1 cellular context compared by ENCODE assay signal in genomic region chr7:87933953-87934698, GRCh38.
A peak's percentile ranks its signal among the peaks of the same experiment; 100 is the strongest.
TF ChIP-seq lines count a peak whose summit lies in the region.

Gene ADAM22, plus strand, starts transcription at chr7:87934251. Its CDS starts 215 bp downstream, at chr7:87934466.

TF ChIP-seq in HepG2, 621 proteins besides CTCF, POLR2A, EP300 and RAD21 (continued from another document and continues in another):
- TF ChIP-seq CHD2 (IDR thresholded peaks at IDR 0.05; ENCODE audit: low read depth, low read length) (no peak), MTERF4 (CRISPR knock-in tag; IDR thresholded peaks at IDR 0.05) (peak; percentile 86), ZNF282 (IDR thresholded peaks at IDR 0.05; ENCODE audit: partially characterized antibody) (no peak), HNF1B (CRISPR knock-in tag; IDR thresholded peaks at IDR 0.05) (no peak; the same call in 1 of the 2 replicates), ZNF230 (CRISPR knock-in tag; IDR thresholded peaks at IDR 0.05) (peak; percentile 38; the same call in 1 of the 2 replicates), ZNF33B (CRISPR knock-in tag; IDR thresholded peaks at IDR 0.05) (no peak), ZSCAN5A (CRISPR knock-in tag; IDR thresholded peaks at IDR 0.05; ENCODE audit: borderline replicate concordance) (peak; percentile 89; the same call in 1 of the 2 replicates), JARID2 (CRISPR knock-in tag; IDR thresholded peaks at IDR 0.05; ENCODE audit: insufficient replicate concordance) (no peak), ZBTB43 (CRISPR knock-in tag; conservative IDR thresholded peaks at IDR 0.05) (peak; percentile 28; the same call in 1 of the 2 replicates), ARHGAP35 (CRISPR knock-in tag; IDR thresholded peaks at IDR 0.05; ENCODE audit: borderline replicate concordance) (no peak; the same call in 1 of the 2 replicates), IKZF4 (CRISPR knock-in tag; IDR thresholded peaks at IDR 0.05; ENCODE audit: borderline replicate concordance, low read depth, not compliant biosample characterization) (no peak), POLR2AphosphoS5 (IDR thresholded peaks at IDR 0.05; ENCODE audit: low read depth, low read length) (peak; percentile 42; the same call in 1 of the 2 replicates), ZNF644 (CRISPR knock-in tag; IDR thresholded peaks at IDR 0.05; ENCODE audit: low read depth) (no peak), ZNF563 (CRISPR knock-in tag; IDR thresholded peaks at IDR 0.05) (peak; percentile 57; the same call in 1 of the 2 replicates), BCL6 (CRISPR knock-in tag; IDR thresholded peaks at IDR 0.05) (no peak), ZSCAN25 (CRISPR knock-in tag; IDR thresholded peaks at IDR 0.05) (no peak; the same call in 1 of the 2 replicates), ZNF468 (CRISPR knock-in tag; IDR thresholded peaks at IDR 0.05) (no peak), ZNF691 (CRISPR knock-in tag; IDR thresholded peaks at IDR 0.05; ENCODE audit: borderline replicate concordance, low read depth) (peak; percentile 78), HMGXB3 (CRISPR knock-in tag; IDR thresholded peaks at IDR 0.05; ENCODE audit: borderline replicate concordance) (no peak), MED8 (CRISPR knock-in tag; IDR thresholded peaks at IDR 0.05; ENCODE audit: insufficient replicate concordance) (peak; percentile 56), RBM22 (optimal IDR thresholded peaks at IDR 0.05; ENCODE audit: low read length) (no peak), SOX13 (IDR thresholded peaks at IDR 0.05) (no peak), SOX13 (CRISPR knock-in tag; conservative IDR thresholded peaks at IDR 0.05 in 1 of 2, IDR thresholded peaks at IDR 0.05 in 1 of 2) (peak in 1 of 2 experiments; percentile 51; a peak in 1 of 4 replicates), ZNF547 (CRISPR knock-in tag; IDR thresholded peaks at IDR 0.05) (no peak; the same call in 1 of the 2 replicates), NR2C2 (CRISPR knock-in tag; IDR thresholded peaks at IDR 0.05; ENCODE audit: borderline replicate concordance) (peak; percentile 80), DZIP1 (CRISPR knock-in tag; IDR thresholded peaks at IDR 0.05) (no peak), ZSCAN22 (CRISPR knock-in tag; IDR thresholded peaks at IDR 0.05) (no peak), ZNF430 (CRISPR knock-in tag; IDR thresholded peaks at IDR 0.05) (peak; percentile 56), NR2F6 (IDR thresholded peaks at IDR 0.05) (no peak), NR2F6 (CRISPR knock-in tag; IDR thresholded peaks at IDR 0.05) (no peak), ZNF782 (CRISPR knock-in tag; IDR thresholded peaks at IDR 0.05; ENCODE audit: borderline replicate concordance) (no peak), NFKB2 (CRISPR knock-in tag; IDR thresholded peaks at IDR 0.05; ENCODE audit: borderline replicate concordance) (no peak; the same call in 1 of the 2 replicates), CHCHD3 (CRISPR knock-in tag; IDR thresholded peaks at IDR 0.05) (no peak), HNRNPLL (IDR thresholded peaks at IDR 0.05; ENCODE audit: low read depth, low read length, poor library complexity, severe bottlenecking) (peak; percentile 73), MAF1 (CRISPR knock-in tag; IDR thresholded peaks at IDR 0.05; ENCODE audit: borderline replicate concordance) (no peak), U2AF2 (IDR thresholded peaks at IDR 0.05; ENCODE audit: low read depth, low read length) (no peak), BRCA1 (CRISPR knock-in tag; IDR thresholded peaks at IDR 0.05) (no peak), ZSCAN30 (CRISPR knock-in tag; IDR thresholded peaks at IDR 0.05) (no peak), ZNF777 (CRISPR knock-in tag; IDR thresholded peaks at IDR 0.05) (peak; percentile 98), TRIM24 (CRISPR knock-in tag; IDR thresholded peaks at IDR 0.05) (no peak), TOE1 (CRISPR knock-in tag; IDR thresholded peaks at IDR 0.05) (no peak), MAFF (IDR thresholded peaks at IDR 0.05; ENCODE audit: low read depth, low read length) (no peak), HNF4G (IDR thresholded peaks at IDR 0.05; ENCODE audit: borderline replicate concordance, low read depth, low read length) (no peak), HNF4G (CRISPR knock-in tag; IDR thresholded peaks at IDR 0.05; ENCODE audit: borderline replicate concordance, low read depth) (no peak), PAXIP1 (CRISPR knock-in tag; conservative IDR thresholded peaks at IDR 0.05) (peak; percentile 17; the same call in 1 of the 2 replicates), ZNF703 (CRISPR knock-in tag; IDR thresholded peaks at IDR 0.05; ENCODE audit: borderline replicate concordance) (no peak), PREB (CRISPR knock-in tag; IDR thresholded peaks at IDR 0.05) (no peak), ZNF296 (CRISPR knock-in tag; conservative IDR thresholded peaks at IDR 0.05) (no peak)
